In genomic region chr3:169929830-169930519, GRCh38 we compare ENCODE assay signal across 1 cellular context.
TF ChIP-seq lines count a peak whose summit lies in the region.

No MANE protein-coding gene starts in this region.

TF ChIP-seq in GM23338, 12 proteins besides CTCF, POLR2A, EP300 and RAD21 (continued from another document):
- TF ChIP-seq, protein P1, sequence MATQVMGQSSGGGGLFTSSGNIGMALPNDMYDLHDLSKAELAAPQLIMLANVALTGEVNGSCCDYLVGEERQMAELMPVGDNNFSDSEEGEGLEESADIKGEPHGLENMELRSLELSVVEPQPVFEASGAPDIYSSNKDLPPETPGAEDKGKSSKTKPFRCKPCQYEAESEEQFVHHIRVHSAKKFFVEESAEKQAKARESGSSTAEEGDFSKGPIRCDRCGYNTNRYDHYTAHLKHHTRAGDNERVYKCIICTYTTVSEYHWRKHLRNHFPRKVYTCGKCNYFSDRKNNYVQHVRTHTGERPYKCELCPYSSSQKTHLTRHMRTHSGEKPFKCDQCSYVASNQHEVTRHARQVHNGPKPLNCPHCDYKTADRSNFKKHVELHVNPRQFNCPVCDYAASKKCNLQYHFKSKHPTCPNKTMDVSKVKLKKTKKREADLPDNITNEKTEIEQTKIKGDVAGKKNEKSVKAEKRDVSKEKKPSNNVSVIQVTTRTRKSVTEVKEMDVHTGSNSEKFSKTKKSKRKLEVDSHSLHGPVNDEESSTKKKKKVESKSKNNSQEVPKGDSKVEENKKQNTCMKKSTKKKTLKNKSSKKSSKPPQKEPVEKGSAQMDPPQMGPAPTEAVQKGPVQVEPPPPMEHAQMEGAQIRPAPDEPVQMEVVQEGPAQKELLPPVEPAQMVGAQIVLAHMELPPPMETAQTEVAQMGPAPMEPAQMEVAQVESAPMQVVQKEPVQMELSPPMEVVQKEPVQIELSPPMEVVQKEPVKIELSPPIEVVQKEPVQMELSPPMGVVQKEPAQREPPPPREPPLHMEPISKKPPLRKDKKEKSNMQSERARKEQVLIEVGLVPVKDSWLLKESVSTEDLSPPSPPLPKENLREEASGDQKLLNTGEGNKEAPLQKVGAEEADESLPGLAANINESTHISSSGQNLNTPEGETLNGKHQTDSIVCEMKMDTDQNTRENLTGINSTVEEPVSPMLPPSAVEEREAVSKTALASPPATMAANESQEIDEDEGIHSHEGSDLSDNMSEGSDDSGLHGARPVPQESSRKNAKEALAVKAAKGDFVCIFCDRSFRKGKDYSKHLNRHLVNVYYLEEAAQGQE (IDR thresholded peaks at IDR 0.05; ENCODE audit: unreplicated experiment), result no peak
- TF ChIP-seq CREB1 (CRISPR knock-in tag; IDR thresholded peaks at IDR 0.05; ENCODE audit: low read depth) (no peak), ZNF114 (CRISPR knock-in tag; IDR thresholded peaks at IDR 0.05) (no peak), NANOG (IDR thresholded peaks at IDR 0.05; ENCODE audit: borderline replicate concordance) (no peak), EZH2 (IDR thresholded peaks at IDR 0.05; ENCODE audit: low read depth, unreplicated experiment) (no peak), POLR2AphosphoS5 (IDR thresholded peaks at IDR 0.05; ENCODE audit: low read depth) (no peak), JUNB (IDR thresholded peaks at IDR 0.05; ENCODE audit: unreplicated experiment) (no peak)
